ENCODE assay signal across 8 cellular contexts in the genomic region with DNA sequence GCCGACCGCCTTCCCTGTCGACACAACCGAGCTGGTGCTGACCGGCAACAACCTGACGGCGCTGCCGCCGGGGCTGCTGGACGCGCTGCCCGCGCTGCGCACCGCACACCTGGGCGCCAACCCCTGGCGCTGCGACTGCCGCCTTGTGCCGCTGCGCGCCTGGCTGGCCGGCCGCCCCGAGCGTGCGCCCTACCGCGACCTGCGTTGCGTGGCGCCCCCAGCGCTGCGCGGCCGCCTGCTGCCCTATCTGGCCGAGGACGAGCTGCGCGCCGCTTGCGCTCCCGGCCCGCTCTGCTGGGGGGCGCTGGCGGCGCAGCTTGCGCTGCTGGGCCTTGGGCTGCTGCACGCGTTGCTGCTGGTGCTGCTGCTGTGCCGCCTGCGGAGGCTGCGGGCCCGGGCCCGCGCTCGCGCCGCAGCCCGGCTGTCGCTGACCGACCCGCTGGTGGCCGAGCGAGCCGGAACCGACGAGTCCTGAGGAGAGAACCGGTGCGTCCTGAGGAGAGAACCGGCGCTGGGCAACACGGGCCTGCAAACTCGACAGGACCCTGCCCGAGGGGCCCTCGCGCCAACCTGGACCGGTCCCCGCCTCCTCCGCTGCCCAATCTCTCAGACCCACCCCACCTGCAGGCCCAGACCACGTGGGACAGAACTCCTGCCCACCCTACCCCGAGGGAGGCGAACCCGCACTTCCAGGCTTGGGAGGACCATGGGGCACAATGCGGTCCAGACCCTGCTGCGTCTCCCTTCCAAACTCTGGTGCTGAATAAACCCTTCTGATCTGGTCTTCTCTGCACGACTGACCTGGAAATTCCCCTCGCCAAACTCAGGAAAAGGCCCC. TPM values are rescaled to one million over a fixed set of nuclear protein-coding genes. Genes with fewer than 3 reads are reported as not detected.
DNase-seq lines count a peak whose midpoint lies in the region; ATAC-seq, FAIRE-seq and TF ChIP-seq lines count a peak whose summit lies in the region.

No MANE protein-coding gene starts in this region.

- no peak overlapping the region for H3K27ac Mint-ChIP-seq in astrocyte (ENCODE audit: unreplicated experiment)
- H3K27ac Mint-ChIP-seq in memory B cell = no peak overlapping the region

- peaks cover 58% of the 10 kb centered on the region for H3K27me3 Mint-ChIP-seq in astrocyte (ENCODE audit: low read depth, unreplicated experiment)
- peaks cover 57% of the 10 kb centered on the region for H3K27me3 Mint-ChIP-seq in memory B cell

- H3K27me3 ChIP-seq in BLaER1 (peaks cover 64% of the 10 kb centered on the region), astrocyte (ENCODE audit: insufficient read depth, low read length) (peaks cover 3% of the 10 kb centered on the region)

- ATAC-seq in memory B cell (ENCODE audit: low read depth) (peak; percentile 60), HG02678 (IDR thresholded peaks at IDR 0.05; ENCODE audit: unreplicated experiment) (no peak), HG03565 (IDR thresholded peaks at IDR 0.05; ENCODE audit: unreplicated experiment) (no peak)

- H4K20me1 ChIP-seq in BLaER1 (peaks cover 62% of the 10 kb centered on the region), astrocyte (ENCODE audit: insufficient read depth, low read length) (peaks cover 41% of the 10 kb centered on the region)

- H3K4me3 ChIP-seq in BLaER1 (0 out of 2 replicates have a peak overlapping the region, but pooled peaks have one; percentile 38), astrocyte (ENCODE audit: insufficient read depth, low read depth, low read length) (no peak overlapping the region)

- H3K36me3 Mint-ChIP-seq in astrocyte (ENCODE audit: low read depth, unreplicated experiment) = peaks cover 9% of the 10 kb centered on the region
- peaks cover 5% of the 10 kb centered on the region for H3K36me3 Mint-ChIP-seq in memory B cell

- H3K4me3 Mint-ChIP-seq in astrocyte (ENCODE audit: unreplicated experiment) (no peak overlapping the region), memory B cell (peak overlapping the region; percentile 61)

- peaks cover 6% of the 10 kb centered on the region for H3K79me2 ChIP-seq in astrocyte (ENCODE audit: insufficient read depth, low read length)

- peak; percentile 14 for DNase-seq in astrocyte (ENCODE audit: low read depth)
- no peak for DNase-seq in memory B cell (ENCODE audit: low spot score in 2 of 2)
- no peak for DNase-seq in HTR-8/SVneo (ENCODE audit: insufficient read length, low spot score)
- no peak for DNase-seq in stimulated activated naive CD4-positive, alpha-beta T cell treated with Interleukin-2 at 50 U/mL for 16 hours (lab: John Stamatoyannopoulos, UW)

- H3K36me3 ChIP-seq in BLaER1 (peaks cover 42% of the 10 kb centered on the region), astrocyte (ENCODE audit: insufficient read depth, low read length) (peaks cover 5% of the 10 kb centered on the region)

- H3K4me1 Mint-ChIP-seq in astrocyte (ENCODE audit: low read depth, unreplicated experiment) = no peaks in the 10 kb centered on the region
- H3K4me1 Mint-ChIP-seq in memory B cell = peaks cover 16% of the 10 kb centered on the region

- peaks cover 8% of the 10 kb centered on the region for H3K9me3 Mint-ChIP-seq in astrocyte (ENCODE audit: unreplicated experiment)
- no peaks in the 10 kb centered on the region for H3K9me3 Mint-ChIP-seq in memory B cell

- H2AFZ ChIP-seq in astrocyte (ENCODE audit: low read depth, low read length) = peak overlapping the region; percentile 4

- TF ChIP-seq CTCF in LNCAP (IDR thresholded peaks at IDR 0.05) (peak; percentile 44), astrocyte (IDR thresholded peaks at IDR 0.05; ENCODE audit: insufficient read depth, low read depth, low read length) (no peak)

- no peaks in the 10 kb centered on the region for H3K9me3 ChIP-seq in BLaER1
- no peaks in the 10 kb centered on the region for H3K9me3 ChIP-seq in astrocyte (ENCODE audit: insufficient read depth, low read depth, low read length)

- FAIRE-seq in astrocyte (lab: Jason Lieb, UNC) (no peak), HTR-8/SVneo (lab: Jason Lieb, UNC) (no peak)

- no peak overlapping the region for H3K9ac ChIP-seq in BLaER1
- no peak overlapping the region for H3K9ac ChIP-seq in astrocyte (ENCODE audit: low read length)

- no peak overlapping the region for H3K27ac ChIP-seq in BLaER1
- H3K27ac ChIP-seq in astrocyte (ENCODE audit: low read depth, low read length) = no peak overlapping the region

- peaks cover 48% of the 10 kb centered on the region for H3K4me1 ChIP-seq in BLaER1
- H3K4me1 ChIP-seq in astrocyte (ENCODE audit: insufficient read depth, low read length) = peaks cover 11% of the 10 kb centered on the region

- H3K4me2 ChIP-seq in BLaER1 (peak overlapping the region; percentile 70), astrocyte (ENCODE audit: low read length) (peak overlapping the region; percentile 58)

RNA-seq across cellular contexts. Expression of gene GP1BB, which starts 0.9 kb away (rescaled TPM):
- 0.95 and 2.8 TPM in 2 replicates for total RNA-seq in astrocyte

RNA-seq across cellular contexts. Expression of gene SEPTIN5, which starts 9.9 kb away (rescaled TPM):
- 7.3 and 8.6 TPM in 2 replicates for total RNA-seq in astrocyte

RNA-seq across cellular contexts. Expression of gene TBX1, which starts 36.4 kb away (rescaled TPM):
- total RNA-seq in astrocyte = 2.0 and 6.8 TPM in 2 replicates
